Comparison of ENCODE assay signal across 1 cellular context in the genomic region with DNA sequence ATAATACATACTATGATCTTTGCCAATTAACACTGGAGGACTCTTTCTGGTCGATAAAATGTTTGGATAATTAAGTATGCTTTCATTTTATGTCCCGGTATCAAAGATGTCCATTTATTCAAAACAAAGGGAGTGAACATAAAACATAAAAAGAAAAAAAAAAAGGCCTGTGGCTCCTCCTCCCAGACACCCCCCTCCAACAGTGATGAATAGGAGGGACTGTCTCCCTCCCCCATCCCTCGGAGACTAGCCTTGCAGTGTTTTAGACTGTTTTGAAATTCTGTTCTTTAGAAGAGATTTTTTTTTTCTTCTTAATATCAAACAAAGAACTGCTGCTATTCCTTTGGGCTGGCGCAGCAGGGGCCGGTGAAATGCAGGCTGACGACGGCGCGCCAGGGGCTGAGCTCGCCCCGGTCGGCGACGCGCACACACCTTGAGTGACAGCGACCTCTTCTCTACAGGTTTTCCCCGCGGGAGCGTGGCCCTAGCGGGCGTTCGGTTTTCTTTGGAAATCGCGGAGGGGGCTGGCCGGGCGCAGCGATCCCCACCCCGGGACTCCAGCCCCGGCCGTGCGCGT.
TF ChIP-seq lines count a peak whose summit lies in the region.

A gene with protein sequence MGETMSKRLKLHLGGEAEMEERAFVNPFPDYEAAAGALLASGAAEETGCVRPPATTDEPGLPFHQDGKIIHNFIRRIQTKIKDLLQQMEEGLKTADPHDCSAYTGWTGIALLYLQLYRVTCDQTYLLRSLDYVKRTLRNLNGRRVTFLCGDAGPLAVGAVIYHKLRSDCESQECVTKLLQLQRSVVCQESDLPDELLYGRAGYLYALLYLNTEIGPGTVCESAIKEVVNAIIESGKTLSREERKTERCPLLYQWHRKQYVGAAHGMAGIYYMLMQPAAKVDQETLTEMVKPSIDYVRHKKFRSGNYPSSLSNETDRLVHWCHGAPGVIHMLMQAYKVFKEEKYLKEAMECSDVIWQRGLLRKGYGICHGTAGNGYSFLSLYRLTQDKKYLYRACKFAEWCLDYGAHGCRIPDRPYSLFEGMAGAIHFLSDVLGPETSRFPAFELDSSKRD (plus strand): TSS at position 235 of the 577 bp plus-strand sequence. CDS start 689 bp downstream, outside the sequence.

TF ChIP-seq in K562, 482 proteins besides CTCF, POLR2A, EP300 and RAD21 (continued from another document):
- TF ChIP-seq, protein P1, sequence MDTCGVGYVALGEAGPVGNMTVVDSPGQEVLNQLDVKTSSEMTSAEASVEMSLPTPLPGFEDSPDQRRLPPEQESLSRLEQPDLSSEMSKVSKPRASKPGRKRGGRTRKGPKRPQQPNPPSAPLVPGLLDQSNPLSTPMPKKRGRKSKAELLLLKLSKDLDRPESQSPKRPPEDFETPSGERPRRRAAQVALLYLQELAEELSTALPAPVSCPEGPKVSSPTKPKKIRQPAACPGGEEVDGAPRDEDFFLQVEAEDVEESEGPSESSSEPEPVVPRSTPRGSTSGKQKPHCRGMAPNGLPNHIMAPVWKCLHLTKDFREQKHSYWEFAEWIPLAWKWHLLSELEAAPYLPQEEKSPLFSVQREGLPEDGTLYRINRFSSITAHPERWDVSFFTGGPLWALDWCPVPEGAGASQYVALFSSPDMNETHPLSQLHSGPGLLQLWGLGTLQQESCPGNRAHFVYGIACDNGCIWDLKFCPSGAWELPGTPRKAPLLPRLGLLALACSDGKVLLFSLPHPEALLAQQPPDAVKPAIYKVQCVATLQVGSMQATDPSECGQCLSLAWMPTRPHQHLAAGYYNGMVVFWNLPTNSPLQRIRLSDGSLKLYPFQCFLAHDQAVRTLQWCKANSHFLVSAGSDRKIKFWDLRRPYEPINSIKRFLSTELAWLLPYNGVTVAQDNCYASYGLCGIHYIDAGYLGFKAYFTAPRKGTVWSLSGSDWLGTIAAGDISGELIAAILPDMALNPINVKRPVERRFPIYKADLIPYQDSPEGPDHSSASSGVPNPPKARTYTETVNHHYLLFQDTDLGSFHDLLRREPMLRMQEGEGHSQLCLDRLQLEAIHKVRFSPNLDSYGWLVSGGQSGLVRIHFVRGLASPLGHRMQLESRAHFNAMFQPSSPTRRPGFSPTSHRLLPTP (IDR thresholded peaks at IDR 0.05; ENCODE audit: borderline replicate concordance, extremely low read depth, insufficient read length), result no peak
- TF ChIP-seq, protein P2, sequence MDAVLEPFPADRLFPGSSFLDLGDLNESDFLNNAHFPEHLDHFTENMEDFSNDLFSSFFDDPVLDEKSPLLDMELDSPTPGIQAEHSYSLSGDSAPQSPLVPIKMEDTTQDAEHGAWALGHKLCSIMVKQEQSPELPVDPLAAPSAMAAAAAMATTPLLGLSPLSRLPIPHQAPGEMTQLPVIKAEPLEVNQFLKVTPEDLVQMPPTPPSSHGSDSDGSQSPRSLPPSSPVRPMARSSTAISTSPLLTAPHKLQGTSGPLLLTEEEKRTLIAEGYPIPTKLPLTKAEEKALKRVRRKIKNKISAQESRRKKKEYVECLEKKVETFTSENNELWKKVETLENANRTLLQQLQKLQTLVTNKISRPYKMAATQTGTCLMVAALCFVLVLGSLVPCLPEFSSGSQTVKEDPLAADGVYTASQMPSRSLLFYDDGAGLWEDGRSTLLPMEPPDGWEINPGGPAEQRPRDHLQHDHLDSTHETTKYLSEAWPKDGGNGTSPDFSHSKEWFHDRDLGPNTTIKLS (IDR thresholded peaks at IDR 0.05; ENCODE audit: borderline replicate concordance, low read depth), result no peak
- TF ChIP-seq ARID1B (IDR thresholded peaks at IDR 0.05) (no peak), ZNF41 (CRISPR knock-in tag; conservative IDR thresholded peaks at IDR 0.05) (no peak), SAFB2 (IDR thresholded peaks at IDR 0.05; ENCODE audit: borderline replicate concordance, low read depth, low read length, severe bottlenecking) (no peak), STAT5A (IDR thresholded peaks at IDR 0.05; ENCODE audit: borderline replicate concordance, low read length) (no peak), ZNF584 (CRISPR knock-in tag; IDR thresholded peaks at IDR 0.05; ENCODE audit: low read depth) (no peak), HOMEZ (CRISPR knock-in tag; IDR thresholded peaks at IDR 0.05) (0 out of 2 replicates have a peak, but pooled peaks have one; percentile 38), ZNF436 (CRISPR knock-in tag; IDR thresholded peaks at IDR 0.05) (no peak), DMBX1 (CRISPR knock-in tag; IDR thresholded peaks at IDR 0.05; ENCODE audit: borderline replicate concordance) (no peak; the same call in 1 of the 2 replicates)
